ENCODE assay signal across 1 cellular context in genomic region chr12:2959508-2960431, GRCh38.
TF ChIP-seq lines count a peak whose summit lies in the region.

No MANE protein-coding gene starts in this region.

TF ChIP-seq in HepG2, 621 proteins besides CTCF, POLR2A, EP300 and RAD21 (continued from another document and continues in another):
- TF ChIP-seq, protein P1, sequence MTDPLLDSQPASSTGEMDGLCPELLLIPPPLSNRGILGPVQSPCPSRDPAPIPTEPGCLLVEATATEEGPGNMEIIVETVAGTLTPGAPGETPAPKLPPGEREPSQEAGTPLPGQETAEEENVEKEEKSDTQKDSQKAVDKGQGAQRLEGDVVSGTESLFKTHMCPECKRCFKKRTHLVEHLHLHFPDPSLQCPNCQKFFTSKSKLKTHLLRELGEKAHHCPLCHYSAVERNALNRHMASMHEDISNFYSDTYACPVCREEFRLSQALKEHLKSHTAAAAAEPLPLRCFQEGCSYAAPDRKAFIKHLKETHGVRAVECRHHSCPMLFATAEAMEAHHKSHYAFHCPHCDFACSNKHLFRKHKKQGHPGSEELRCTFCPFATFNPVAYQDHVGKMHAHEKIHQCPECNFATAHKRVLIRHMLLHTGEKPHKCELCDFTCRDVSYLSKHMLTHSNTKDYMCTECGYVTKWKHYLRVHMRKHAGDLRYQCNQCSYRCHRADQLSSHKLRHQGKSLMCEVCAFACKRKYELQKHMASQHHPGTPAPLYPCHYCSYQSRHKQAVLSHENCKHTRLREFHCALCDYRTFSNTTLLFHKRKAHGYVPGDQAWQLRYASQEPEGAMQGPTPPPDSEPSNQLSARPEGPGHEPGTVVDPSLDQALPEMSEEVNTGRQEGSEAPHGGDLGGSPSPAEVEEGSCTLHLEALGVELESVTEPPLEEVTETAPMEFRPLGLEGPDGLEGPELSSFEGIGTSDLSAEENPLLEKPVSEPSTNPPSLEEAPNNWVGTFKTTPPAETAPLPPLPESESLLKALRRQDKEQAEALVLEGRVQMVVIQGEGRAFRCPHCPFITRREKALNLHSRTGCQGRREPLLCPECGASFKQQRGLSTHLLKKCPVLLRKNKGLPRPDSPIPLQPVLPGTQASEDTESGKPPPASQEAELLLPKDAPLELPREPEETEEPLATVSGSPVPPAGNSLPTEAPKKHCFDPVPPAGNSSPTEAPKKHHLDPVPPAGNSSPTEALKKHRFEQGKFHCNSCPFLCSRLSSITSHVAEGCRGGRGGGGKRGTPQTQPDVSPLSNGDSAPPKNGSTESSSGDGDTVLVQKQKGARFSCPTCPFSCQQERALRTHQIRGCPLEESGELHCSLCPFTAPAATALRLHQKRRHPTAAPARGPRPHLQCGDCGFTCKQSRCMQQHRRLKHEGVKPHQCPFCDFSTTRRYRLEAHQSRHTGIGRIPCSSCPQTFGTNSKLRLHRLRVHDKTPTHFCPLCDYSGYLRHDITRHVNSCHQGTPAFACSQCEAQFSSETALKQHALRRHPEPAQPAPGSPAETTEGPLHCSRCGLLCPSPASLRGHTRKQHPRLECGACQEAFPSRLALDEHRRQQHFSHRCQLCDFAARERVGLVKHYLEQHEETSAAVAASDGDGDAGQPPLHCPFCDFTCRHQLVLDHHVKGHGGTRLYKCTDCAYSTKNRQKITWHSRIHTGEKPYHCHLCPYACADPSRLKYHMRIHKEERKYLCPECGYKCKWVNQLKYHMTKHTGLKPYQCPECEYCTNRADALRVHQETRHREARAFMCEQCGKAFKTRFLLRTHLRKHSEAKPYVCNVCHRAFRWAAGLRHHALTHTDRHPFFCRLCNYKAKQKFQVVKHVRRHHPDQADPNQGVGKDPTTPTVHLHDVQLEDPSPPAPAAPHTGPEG (CRISPR knock-in tag; IDR thresholded peaks at IDR 0.05) = no peak; the same call in 1 of the 2 replicates
- TF ChIP-seq PHF5A (CRISPR knock-in tag; IDR thresholded peaks at IDR 0.05; ENCODE audit: low read depth, unreplicated experiment) = no peak
- TF ChIP-seq ZNF549 (CRISPR knock-in tag; IDR thresholded peaks at IDR 0.05) = no peak
- TF ChIP-seq, protein P2, sequence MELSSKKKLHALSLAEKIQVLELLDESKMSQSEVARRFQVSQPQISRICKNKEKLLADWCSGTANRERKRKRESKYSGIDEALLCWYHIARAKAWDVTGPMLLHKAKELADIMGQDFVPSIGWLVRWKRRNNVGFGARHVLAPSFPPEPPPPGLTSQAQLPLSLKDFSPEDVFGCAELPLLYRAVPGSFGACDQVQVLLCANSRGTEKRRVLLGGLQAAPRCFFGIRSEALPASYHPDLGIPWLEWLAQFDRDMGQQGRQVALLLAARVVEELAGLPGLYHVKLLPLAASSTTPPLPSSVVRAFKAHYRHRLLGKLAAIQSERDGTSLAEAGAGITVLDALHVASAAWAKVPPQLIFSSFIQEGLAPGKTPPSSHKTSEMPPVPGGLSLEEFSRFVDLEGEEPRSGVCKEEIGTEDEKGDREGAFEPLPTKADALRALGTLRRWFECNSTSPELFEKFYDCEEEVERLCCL (CRISPR knock-in tag; IDR thresholded peaks at IDR 0.05; ENCODE audit: borderline replicate concordance) = no peak
- 0 out of 2 replicates have a peak, but pooled peaks have one; percentile 75 for TF ChIP-seq ZNF329 (CRISPR knock-in tag; IDR thresholded peaks at IDR 0.05; ENCODE audit: low read depth)
- no peak for TF ChIP-seq BRCA1 (CRISPR knock-in tag; IDR thresholded peaks at IDR 0.05)
- 0 out of 2 replicates have a peak, but pooled peaks have one; percentile 3 for TF ChIP-seq CAMTA2 (CRISPR knock-in tag; IDR thresholded peaks at IDR 0.05; ENCODE audit: borderline replicate concordance)
- peak; percentile 8; the same call in 1 of the 2 replicates for TF ChIP-seq JUNB (CRISPR knock-in tag; IDR thresholded peaks at IDR 0.05; ENCODE audit: borderline replicate concordance)
- TF ChIP-seq ZNF331 (CRISPR knock-in tag; IDR thresholded peaks at IDR 0.05) = no peak
- TF ChIP-seq SIN3B (IDR thresholded peaks at IDR 0.05; ENCODE audit: low read length) = no peak
- TF ChIP-seq KLF12 (CRISPR knock-in tag; IDR thresholded peaks at IDR 0.05; ENCODE audit: borderline replicate concordance) = no peak
- no peak for TF ChIP-seq PHF21A (CRISPR knock-in tag; IDR thresholded peaks at IDR 0.05)
- TF ChIP-seq ZNF615 (CRISPR knock-in tag; IDR thresholded peaks at IDR 0.05; ENCODE audit: borderline replicate concordance) = no peak
- peak; percentile 68 for TF ChIP-seq GABPB1 (CRISPR knock-in tag; IDR thresholded peaks at IDR 0.05)
- no peak for TF ChIP-seq MBNL3 (CRISPR knock-in tag; conservative IDR thresholded peaks at IDR 0.05)
- TF ChIP-seq, protein P3, sequence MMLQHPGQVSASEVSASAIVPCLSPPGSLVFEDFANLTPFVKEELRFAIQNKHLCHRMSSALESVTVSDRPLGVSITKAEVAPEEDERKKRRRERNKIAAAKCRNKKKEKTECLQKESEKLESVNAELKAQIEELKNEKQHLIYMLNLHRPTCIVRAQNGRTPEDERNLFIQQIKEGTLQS (CRISPR knock-in tag; IDR thresholded peaks at IDR 0.05) = 0 out of 2 replicates have a peak, but pooled peaks have one; percentile 14
- TF ChIP-seq TERF1 (CRISPR knock-in tag; IDR thresholded peaks at IDR 0.05) = no peak
- TF ChIP-seq ZNF501 (CRISPR knock-in tag; IDR thresholded peaks at IDR 0.05) = no peak
- TF ChIP-seq ZUFSP (CRISPR knock-in tag; IDR thresholded peaks at IDR 0.05; ENCODE audit: borderline replicate concordance) = no peak
- no peak for TF ChIP-seq ZNF292 (CRISPR knock-in tag; IDR thresholded peaks at IDR 0.05; ENCODE audit: borderline replicate concordance, low read depth)
- no peak for TF ChIP-seq ZNF7 (CRISPR knock-in tag; IDR thresholded peaks at IDR 0.05)
- TF ChIP-seq ZNF296 (CRISPR knock-in tag; conservative IDR thresholded peaks at IDR 0.05) = no peak
- TF ChIP-seq ARNT (IDR thresholded peaks at IDR 0.05) = no peak
- TF ChIP-seq RAD51 (IDR thresholded peaks at IDR 0.05; ENCODE audit: borderline replicate concordance) = no peak
- no peak for TF ChIP-seq MYNN (CRISPR knock-in tag; IDR thresholded peaks at IDR 0.05; ENCODE audit: low read depth)
- TF ChIP-seq, protein P4, sequence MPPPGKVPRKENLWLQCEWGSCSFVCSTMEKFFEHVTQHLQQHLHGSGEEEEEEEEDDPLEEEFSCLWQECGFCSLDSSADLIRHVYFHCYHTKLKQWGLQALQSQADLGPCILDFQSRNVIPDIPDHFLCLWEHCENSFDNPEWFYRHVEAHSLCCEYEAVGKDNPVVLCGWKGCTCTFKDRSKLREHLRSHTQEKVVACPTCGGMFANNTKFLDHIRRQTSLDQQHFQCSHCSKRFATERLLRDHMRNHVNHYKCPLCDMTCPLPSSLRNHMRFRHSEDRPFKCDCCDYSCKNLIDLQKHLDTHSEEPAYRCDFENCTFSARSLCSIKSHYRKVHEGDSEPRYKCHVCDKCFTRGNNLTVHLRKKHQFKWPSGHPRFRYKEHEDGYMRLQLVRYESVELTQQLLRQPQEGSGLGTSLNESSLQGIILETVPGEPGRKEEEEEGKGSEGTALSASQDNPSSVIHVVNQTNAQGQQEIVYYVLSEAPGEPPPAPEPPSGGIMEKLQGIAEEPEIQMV (CRISPR knock-in tag; IDR thresholded peaks at IDR 0.05; ENCODE audit: low read depth) = 0 out of 2 replicates have a peak, but pooled peaks have one; percentile 39
- TF ChIP-seq TFDP2 (CRISPR knock-in tag; IDR thresholded peaks at IDR 0.05) = peak; percentile 48; the same call in 1 of the 2 replicates
- no peak for TF ChIP-seq NONO (IDR thresholded peaks at IDR 0.05)
- TF ChIP-seq NONO (CRISPR knock-in tag; conservative IDR thresholded peaks at IDR 0.05) = peak; percentile 56
- TF ChIP-seq, protein P5, sequence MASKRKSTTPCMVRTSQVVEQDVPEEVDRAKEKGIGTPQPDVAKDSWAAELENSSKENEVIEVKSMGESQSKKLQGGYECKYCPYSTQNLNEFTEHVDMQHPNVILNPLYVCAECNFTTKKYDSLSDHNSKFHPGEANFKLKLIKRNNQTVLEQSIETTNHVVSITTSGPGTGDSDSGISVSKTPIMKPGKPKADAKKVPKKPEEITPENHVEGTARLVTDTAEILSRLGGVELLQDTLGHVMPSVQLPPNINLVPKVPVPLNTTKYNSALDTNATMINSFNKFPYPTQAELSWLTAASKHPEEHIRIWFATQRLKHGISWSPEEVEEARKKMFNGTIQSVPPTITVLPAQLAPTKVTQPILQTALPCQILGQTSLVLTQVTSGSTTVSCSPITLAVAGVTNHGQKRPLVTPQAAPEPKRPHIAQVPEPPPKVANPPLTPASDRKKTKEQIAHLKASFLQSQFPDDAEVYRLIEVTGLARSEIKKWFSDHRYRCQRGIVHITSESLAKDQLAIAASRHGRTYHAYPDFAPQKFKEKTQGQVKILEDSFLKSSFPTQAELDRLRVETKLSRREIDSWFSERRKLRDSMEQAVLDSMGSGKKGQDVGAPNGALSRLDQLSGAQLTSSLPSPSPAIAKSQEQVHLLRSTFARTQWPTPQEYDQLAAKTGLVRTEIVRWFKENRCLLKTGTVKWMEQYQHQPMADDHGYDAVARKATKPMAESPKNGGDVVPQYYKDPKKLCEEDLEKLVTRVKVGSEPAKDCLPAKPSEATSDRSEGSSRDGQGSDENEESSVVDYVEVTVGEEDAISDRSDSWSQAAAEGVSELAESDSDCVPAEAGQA (IDR thresholded peaks at IDR 0.05; ENCODE audit: low read depth) = no peak
- TF ChIP-seq, protein P5 (CRISPR knock-in tag; IDR thresholded peaks at IDR 0.05; ENCODE audit: borderline replicate concordance) = peak; percentile 58
- no peak for TF ChIP-seq POGZ (CRISPR knock-in tag; IDR thresholded peaks at IDR 0.05)
